ENCODE assay signal across 1 cellular context in genomic region chr2:174336403-174337336, GRCh38.
TF ChIP-seq lines count a peak whose summit lies in the region.

No MANE protein-coding gene starts in this region.

TF ChIP-seq in HepG2, 621 proteins besides CTCF, POLR2A, EP300 and RAD21 (continued from another document and continues in another):
- no peak for TF ChIP-seq ZBTB40 (IDR thresholded peaks at IDR 0.05)
- TF ChIP-seq ZBTB40 (CRISPR knock-in tag; IDR thresholded peaks at IDR 0.05) = peak; percentile 72; the same call in 1 of the 2 replicates
- TF ChIP-seq ZIK1 (CRISPR knock-in tag; IDR thresholded peaks at IDR 0.05; ENCODE audit: borderline replicate concordance, low read depth) = peak; percentile 21; the same call in 1 of the 2 replicates
- no peak for TF ChIP-seq ZNF446 (CRISPR knock-in tag; IDR thresholded peaks at IDR 0.05)
- no peak for TF ChIP-seq ZNF773 (CRISPR knock-in tag; IDR thresholded peaks at IDR 0.05; ENCODE audit: borderline replicate concordance)
- no peak for TF ChIP-seq THAP8 (CRISPR knock-in tag; IDR thresholded peaks at IDR 0.05; ENCODE audit: borderline replicate concordance)
- no peak for TF ChIP-seq CSRNP2 (CRISPR knock-in tag; conservative IDR thresholded peaks at IDR 0.05; ENCODE audit: low read depth)
- peak; percentile 35; the same call in 1 of the 2 replicates for TF ChIP-seq ZMYM4 (CRISPR knock-in tag; IDR thresholded peaks at IDR 0.05)
- no peak for TF ChIP-seq DMTF1 (CRISPR knock-in tag; IDR thresholded peaks at IDR 0.05)
- peak; percentile 50; the same call in 1 of the 2 replicates for TF ChIP-seq HIVEP1 (CRISPR knock-in tag; IDR thresholded peaks at IDR 0.05)
- TF ChIP-seq ZNF17 (CRISPR knock-in tag; IDR thresholded peaks at IDR 0.05) = no peak
- TF ChIP-seq ZNF670 (CRISPR knock-in tag; IDR thresholded peaks at IDR 0.05; ENCODE audit: borderline replicate concordance) = no peak
- TF ChIP-seq ZNF609 (CRISPR knock-in tag; IDR thresholded peaks at IDR 0.05; ENCODE audit: borderline replicate concordance) = no peak
- TF ChIP-seq NCOA5 (CRISPR knock-in tag; IDR thresholded peaks at IDR 0.05) = no peak
- TF ChIP-seq ZNF674 (CRISPR knock-in tag; IDR thresholded peaks at IDR 0.05; ENCODE audit: low read depth) = 0 out of 2 replicates have a peak, but pooled peaks have one; percentile 32
- TF ChIP-seq AFF4 (CRISPR knock-in tag; IDR thresholded peaks at IDR 0.05) = no peak
- no peak for TF ChIP-seq NR3C1 (CRISPR knock-in tag; IDR thresholded peaks at IDR 0.05)
- TF ChIP-seq ATF6 (CRISPR knock-in tag; conservative IDR thresholded peaks at IDR 0.05) = no peak
- TF ChIP-seq HNRNPK (IDR thresholded peaks at IDR 0.05; ENCODE audit: low read depth, low read length, poor library complexity, severe bottlenecking) = no peak
- TF ChIP-seq THYN1 (CRISPR knock-in tag; IDR thresholded peaks at IDR 0.05; ENCODE audit: borderline replicate concordance, low read depth) = no peak
- 0 out of 2 replicates have a peak, but pooled peaks have one; percentile 71 for TF ChIP-seq SNAI1 (CRISPR knock-in tag; IDR thresholded peaks at IDR 0.05; ENCODE audit: borderline replicate concordance)
- no peak for TF ChIP-seq GPN1 (CRISPR knock-in tag; IDR thresholded peaks at IDR 0.05; ENCODE audit: borderline replicate concordance)
- TF ChIP-seq GABPB1 (CRISPR knock-in tag; IDR thresholded peaks at IDR 0.05) = peak; percentile 52; the same call in 1 of the 2 replicates
- no peak for TF ChIP-seq CBX5 (CRISPR knock-in tag; IDR thresholded peaks at IDR 0.05; ENCODE audit: borderline replicate concordance)
- TF ChIP-seq PHF8 (CRISPR knock-in tag; IDR thresholded peaks at IDR 0.05) = peak; percentile 30; the same call in 1 of the 2 replicates
- no peak for TF ChIP-seq PRMT3 (CRISPR knock-in tag; IDR thresholded peaks at IDR 0.05; ENCODE audit: borderline replicate concordance, low read depth)
- no peak for TF ChIP-seq KDM6A (CRISPR knock-in tag; IDR thresholded peaks at IDR 0.05; ENCODE audit: low read depth)
